ENCODE assay signal across 14 cellular contexts in genomic region chr5:124136609-124137008, GRCh38.
DNase-seq lines count a peak whose midpoint lies in the region; ATAC-seq and TF ChIP-seq lines count a peak whose summit lies in the region.
"Had no signal": no experiment of that assay in that cellular context is flagged by ENCODE, and none has a peak within 500 bp of the region (broad histone marks: within the 10 kb centered on the region; RNA-seq: fewer than 3 reads in every experiment).

No MANE protein-coding gene starts in this region.

- H3K27ac ChIP-seq in 22Rv1 (peak overlapping the region; percentile 4; the same call in 1 of the 2 replicates), VCaP (peak overlapping the region; percentile 64)

- TF ChIP-seq CTCF in 22Rv1 (IDR thresholded peaks at IDR 0.05): no peak
- TF ChIP-seq CTCF in VCaP (conservative IDR thresholded peaks at IDR 0.05): no peak

- DNase-seq in DMS 273 (lab: John Stamatoyannopoulos, UW; ENCODE audit: unreplicated experiment) (peak; percentile 68), NCI-H526 treated with DMSO at 0.1 percent for 48 hours (lab: John Stamatoyannopoulos, UW) (peak; percentile 5), OCI-M2 (lab: John Stamatoyannopoulos, UW; ENCODE audit: unreplicated experiment) (no peak), COR-L47 (lab: John Stamatoyannopoulos, UW) (no peak)
- DNase-seq: CD4-positive, alpha-beta memory T cell; DMS79; GOT3; HCEC 1CT; Karpas-422 had no signal

- ATAC-seq in GM18858 (IDR thresholded peaks at IDR 0.05; ENCODE audit: unreplicated experiment): no peak
- ATAC-seq: GM12878, K562 had no signal

Comparison
In these comparisons a context has a peak if more than half of its experiments do, and no peak if none do; other contexts are left out.
1. DNase-seq: peak in DMS 273 (single experiment) and NCI-H526 treated with DMSO at 0.1 percent for 48 hours (single experiment); none in OCI-M2 (single experiment) and COR-L47 (single experiment).